In the genomic region with DNA sequence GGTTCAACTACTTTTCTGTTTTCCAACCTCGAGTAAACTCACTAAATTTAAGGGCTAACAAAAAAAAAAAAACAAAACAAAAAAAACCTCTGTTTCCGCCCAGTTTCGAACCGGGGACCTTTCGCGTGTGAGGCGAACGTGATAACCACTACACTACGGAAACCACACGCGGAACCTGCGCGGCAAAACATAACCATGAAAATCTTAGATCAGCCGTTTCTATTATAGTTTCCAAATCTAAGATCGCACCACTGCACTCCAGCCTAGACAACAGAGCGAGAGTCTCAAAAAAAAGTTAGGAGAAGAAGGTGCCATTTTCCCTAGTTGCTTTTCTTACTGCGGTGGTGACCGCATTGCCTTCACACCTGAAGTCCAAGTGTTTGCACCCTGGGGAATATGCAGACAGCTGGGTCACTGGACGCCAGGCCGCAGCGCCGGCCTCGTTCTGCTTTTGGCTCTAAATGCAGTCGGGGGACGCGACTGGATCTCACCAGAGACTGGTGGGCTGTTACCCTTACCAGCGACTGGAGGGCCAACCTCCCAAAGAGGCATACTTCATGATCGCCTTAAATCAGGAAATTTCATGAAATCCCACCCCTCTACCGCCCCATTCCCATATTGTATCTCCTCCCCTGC, we compare ENCODE assay signal across 8 cellular contexts.
DNase-seq lines count a peak whose midpoint lies in the region; ATAC-seq, FAIRE-seq and TF ChIP-seq lines count a peak whose summit lies in the region.
"Not testable (repeated sequence)": the region's sequence is repeated elsewhere in the genome, so short reads cannot be mapped to it uniquely, and the experiment has no call there.

No MANE protein-coding gene starts in this region.

- peak; percentile 50 for ATAC-seq in GM21360 (IDR thresholded peaks at IDR 0.05; ENCODE audit: unreplicated experiment)

- H3K4me3 ChIP-seq in BJ (ENCODE audit: low read depth, low read length) (peak overlapping the region; percentile 51), bronchial epithelial cell (ENCODE audit: low read depth, low read length) (peak overlapping the region; percentile 42)
- H3K4me3 ChIP-seq in Jurkat, Clone E6-1 (ENCODE audit: low read length); mucosa of stomach (ENCODE audit: low read length): not testable (repeated sequence)

- not testable (repeated sequence) for H3K27me3 ChIP-seq in BJ (ENCODE audit: control insufficient read depth, insufficient read depth, low read length); bronchial epithelial cell (ENCODE audit: control insufficient read depth, insufficient read depth, low read length); mucosa of stomach (ENCODE audit: control insufficient read depth, insufficient read depth, low read length)

- not testable (repeated sequence) for H3K36me3 Mint-ChIP-seq in activated CD4-positive, alpha-beta memory T cell treated with anti-CD3 and anti-CD28 coated beads, Interleukin-2, amount 10 ng/mL, durations not matched to agents 7 days and 5 days (ENCODE audit: low read depth)

- H3K36me3 ChIP-seq in BJ (ENCODE audit: control insufficient read depth, insufficient read depth, low read length); bronchial epithelial cell (ENCODE audit: control insufficient read depth, insufficient read depth, low read length); mucosa of stomach (ENCODE audit: control insufficient read depth, insufficient read depth, low read length): not testable (repeated sequence)

- peak overlapping the region; percentile 70 for H3K4me3 Mint-ChIP-seq in activated CD4-positive, alpha-beta memory T cell treated with anti-CD3 and anti-CD28 coated beads, Interleukin-2, amount 10 ng/mL, durations not matched to agents 7 days and 5 days

- not testable (repeated sequence) for DNase-seq in BJ (ENCODE audit: low read depth)
- DNase-seq in Jurkat, Clone E6-1 (ENCODE audit: low read depth, low spot score), result peak; percentile 10
- peak; percentile 59 for DNase-seq in activated CD4-positive, alpha-beta memory T cell treated with anti-CD3 and anti-CD28 coated beads, Interleukin-2, amount 10 ng/mL, durations not matched to agents 7 days and 5 days
- peak; percentile 29 for DNase-seq in bronchial epithelial cell (ENCODE audit: low read depth)
- peak; percentile 69 for DNase-seq in cardiac septum (ENCODE audit: low spot score)
- peak; percentile 1 to 31 for DNase-seq in stimulated activated CD4-positive, alpha-beta T cell treated with anti-CD3 and anti-CD28 coated beads, Interleukin-4, amount 100 ng/mL, for 4 hours

- not testable (repeated sequence) for FAIRE-seq in bronchial epithelial cell (lab: Jason Lieb, UNC)

- H3K27ac Mint-ChIP-seq in activated CD4-positive, alpha-beta memory T cell treated with anti-CD3 and anti-CD28 coated beads, Interleukin-2, amount 10 ng/mL, durations not matched to agents 7 days and 5 days, result peak overlapping the region; percentile 59

- CTCF ChIA-PET in BJ (lab: Yijun Ruan, JAX); activated CD4-positive, alpha-beta memory T cell treated with anti-CD3 and anti-CD28 coated beads, Interleukin-2, amount 10 ng/mL, durations not matched to agents 7 days and 5 days (lab: Charles Lee): not testable (repeated sequence)

- not testable (repeated sequence) for H3K27me3 Mint-ChIP-seq in activated CD4-positive, alpha-beta memory T cell treated with anti-CD3 and anti-CD28 coated beads, Interleukin-2, amount 10 ng/mL, durations not matched to agents 7 days and 5 days

- not testable (repeated sequence) for TF ChIP-seq CTCF in BJ (IDR thresholded peaks at IDR 0.05; ENCODE audit: insufficient read depth, low read depth, low read length); bronchial epithelial cell (IDR thresholded peaks at IDR 0.05; ENCODE audit: insufficient read depth, low read length, severe bottlenecking)

- not testable (repeated sequence) for H3K9me3 ChIP-seq in mucosa of stomach (ENCODE audit: control insufficient read depth, low read length)

- intact Hi-C loops in cardiac septum (cut with DNase I), result not testable (repeated sequence)

- H3K4me1 Mint-ChIP-seq in activated CD4-positive, alpha-beta memory T cell treated with anti-CD3 and anti-CD28 coated beads, Interleukin-2, amount 10 ng/mL, durations not matched to agents 7 days and 5 days, result not testable (repeated sequence)

- not testable (repeated sequence) for H3K4me1 ChIP-seq in mucosa of stomach (ENCODE audit: control insufficient read depth, insufficient read depth, low read length)

- POLR2A ChIA-PET in BJ (lab: Charles Lee); activated CD4-positive, alpha-beta memory T cell treated with anti-CD3 and anti-CD28 coated beads, Interleukin-2, amount 10 ng/mL, durations not matched to agents 7 days and 5 days (lab: Charles Lee): not testable (repeated sequence)

- H3K9ac ChIP-seq in mucosa of stomach (ENCODE audit: low read length), result peak overlapping the region; percentile 28

- not testable (repeated sequence) for H3K9me3 Mint-ChIP-seq in activated CD4-positive, alpha-beta memory T cell treated with anti-CD3 and anti-CD28 coated beads, Interleukin-2, amount 10 ng/mL, durations not matched to agents 7 days and 5 days
